In genomic region chr2:73256618-73256922, GRCh38 we compare ENCODE assay signal across 26 cellular contexts. TPM values are rescaled to one million over a fixed set of nuclear protein-coding genes. Genes with fewer than 3 reads are reported as not detected.
A peak's percentile ranks its signal among the peaks of the same experiment; 100 is the strongest.
DNase-seq lines count a peak whose midpoint lies in the region; ATAC-seq and TF ChIP-seq lines count a peak whose summit lies in the region.
"Had no signal": no experiment of that assay in that cellular context is flagged by ENCODE, and none has a peak within 500 bp of the region (broad histone marks: within the 10 kb centered on the region; RNA-seq: fewer than 3 reads in every experiment).

No MANE protein-coding gene starts in this region.

- H3F3A ChIP-seq in SK-N-SH (replicated peaks; ENCODE audit: insufficient read depth) (no peaks in the 10 kb centered on the region), neural progenitor cell (ENCODE audit: low read depth) (peaks cover 19% of the 10 kb centered on the region)

- no peaks in the 10 kb centered on the region for H3K9me3 Mint-ChIP-seq in neural progenitor cell
- H3K9me3 Mint-ChIP-seq: activated naive CD4-positive, alpha-beta T cell treated with anti-CD3 and anti-CD28 coated beads, Interleukin-2, amount 50 U/mL, for 72 hours; activated T-helper 1 cell treated with anti-CD3 and anti-CD28 coated beads, Interleukin-12 subunit alpha, Interleukin-12 subunit beta, Interleukin-2, Interleukin-4 antibody, amounts not matched to agents 30 ng/mL and 10 ng/mL and 1 ng/mL, durations not matched to agents 14 hours and 24 hours and 36 hours; CD8-positive, alpha-beta memory T cell; mesothelial cell of epicardium; naive thymus-derived CD4-positive, alpha-beta T cell; T-helper 1 cell treated with Interleukin-12 subunit alpha and Interleukin-12 subunit beta and Interleukin-4 antibody, amounts not matched to agents 30 μg/mL and 1 μg/mL, for 36 hours had no signal

- H3K79me2 ChIP-seq in SK-N-SH (ENCODE audit: insufficient read depth) (no peaks in the 10 kb centered on the region), neural progenitor cell (ENCODE audit: low read depth) (no peaks in the 10 kb centered on the region)

- H3K4me3 ChIP-seq in SK-N-SH (ENCODE audit: low read depth in 2 of 2, low read length in 1 of 2) (no peak overlapping the region), Panc1 (ENCODE audit: low read depth in 2 of 2, low read length in 2 of 2) (no peak overlapping the region), neural progenitor cell (no peak overlapping the region), heart left ventricle (no peak overlapping the region)
- H3K4me3 ChIP-seq: gastroesophageal sphincter, left ventricle myocardium inferior, SJCRH30, skin epidermis, upper lobe of right lung had no signal

- H4K20me1 ChIP-seq in SK-N-SH (ENCODE audit: insufficient read depth) (no peaks in the 10 kb centered on the region), neural progenitor cell (ENCODE audit: low read depth) (peaks cover 37% of the 10 kb centered on the region)

- TF ChIP-seq RAD21 in SK-N-SH (IDR thresholded peaks at IDR 0.05; ENCODE audit: low read length): no peak

- CTCF ChIA-PET in SK-N-SH (lab: Yijun Ruan, JAX) (interaction anchor here (1.1 to 1.3 kb wide), 2 partner anchors 36 to 44 kb away, joined by 3 read pairs; no protein-coding TSS in a partner anchor), Panc1 (lab: Charles Lee) (interaction anchor here (1.6 kb wide), 1 partner anchor 44 kb away, joined by 4 read pairs; no protein-coding TSS in a partner anchor)

- H3K4me2 ChIP-seq in SK-N-SH (no peak overlapping the region), neural progenitor cell (no peak overlapping the region)
- H3K4me2 ChIP-seq: KMS-11 had no signal

- no peaks in the 10 kb centered on the region for H3K9me2 ChIP-seq in SK-N-SH

- H3K27ac Mint-ChIP-seq in neural progenitor cell: no peak overlapping the region
- H3K27ac Mint-ChIP-seq: activated T-helper 1 cell treated with anti-CD3 and anti-CD28 coated beads, Interleukin-12 subunit alpha, Interleukin-12 subunit beta, Interleukin-2, Interleukin-4 antibody, amounts not matched to agents 30 ng/mL and 10 ng/mL and 1 ng/mL, durations not matched to agents 14 hours and 24 hours and 36 hours; mesothelial cell of epicardium; T-helper 1 cell treated with Interleukin-12 subunit alpha and Interleukin-12 subunit beta and Interleukin-4 antibody, amounts not matched to agents 30 μg/mL and 1 μg/mL, for 36 hours had no signal

- H3K27me3 ChIP-seq in SK-N-SH (ENCODE audit: insufficient read depth) (no peaks in the 10 kb centered on the region), Panc1 (ENCODE audit: control insufficient read depth, insufficient read depth, low read length) (no peaks in the 10 kb centered on the region), neural progenitor cell (no peaks in the 10 kb centered on the region), heart left ventricle (no peaks in the 10 kb centered on the region)
- H3K27me3 ChIP-seq: gastroesophageal sphincter, SJCRH30, upper lobe of right lung had no signal

- no peak for TF ChIP-seq POLR2A in heart left ventricle (IDR thresholded peaks at IDR 0.05)

- 0% methylated on average over 1 of the region's 1 CpG for WGBS in SK-N-SH (ENCODE audit: low lambda C conversion rate)
- WGBS in heart left ventricle, 4 donors: 77 to 97% (median 84%) methylated on average over 1 of the region's 1 CpG

- ATAC-seq in SK-N-SH treated with all-trans-retinoic acid at 6 μM for 48 hours: peak; percentile 13
- ATAC-seq in Panc1: 0 out of 2 replicates have a peak, but pooled peaks have one; percentile 3
- no peak for ATAC-seq in heart left ventricle
- ATAC-seq: gastroesophageal sphincter; naive thymus-derived CD4-positive, alpha-beta T cell; upper lobe of right lung had no signal

- H3K4me1 ChIP-seq in SK-N-SH (ENCODE audit: control insufficient read depth in 1 of 2, insufficient read depth in 2 of 2, low read depth in 1 of 2, low read length in 1 of 2): no peaks in the 10 kb centered on the region
- H3K4me1 ChIP-seq in Panc1 (ENCODE audit: control insufficient read depth, insufficient read depth, low read length): no peaks in the 10 kb centered on the region
- H3K4me1 ChIP-seq in neural progenitor cell: peaks cover 10% of the 10 kb centered on the region
- no peaks in the 10 kb centered on the region for H3K4me1 ChIP-seq in heart left ventricle
- H3K4me1 ChIP-seq: gastroesophageal sphincter, left ventricle myocardium inferior, SJCRH30, upper lobe of right lung had no signal

- POLR2A ChIA-PET in SK-N-SH (lab: Yijun Ruan, JAX): interaction anchor here (1.1 to 1.5 kb wide), 3 partner anchors 12 to 22 kb away, joined by 6 to 8 read pairs (median 6); partner anchors contain the start of genes CCT7 and PRADC1
- POLR2A ChIA-PET in Panc1 (lab: Charles Lee): no interaction called here

- H3K4me1 Mint-ChIP-seq in neural progenitor cell: no peaks in the 10 kb centered on the region
- H3K4me1 Mint-ChIP-seq: mesothelial cell of epicardium had no signal

- H3K27ac ChIP-seq in SK-N-SH (ENCODE audit: low read depth in 2 of 2, low read length in 1 of 2) (no peak overlapping the region), Panc1 (ENCODE audit: low read length) (no peak overlapping the region), neural progenitor cell (no peak overlapping the region), heart left ventricle (no peak overlapping the region)
- H3K27ac ChIP-seq: gastroesophageal sphincter, KMS-11, left ventricle myocardium inferior, SJCRH30, skin epidermis, upper lobe of right lung had no signal

- peaks cover 13% of the 10 kb centered on the region for H3K36me3 Mint-ChIP-seq in neural progenitor cell

- no TSS peak for BruUV-seq in Panc1 (replicated peaks; lab: Mats Ljungman, UMichigan)

- H3K4me3 Mint-ChIP-seq in neural progenitor cell: no peak overlapping the region
- H3K4me3 Mint-ChIP-seq: activated T-helper 1 cell treated with anti-CD3 and anti-CD28 coated beads, Interleukin-12 subunit alpha, Interleukin-12 subunit beta, Interleukin-2, Interleukin-4 antibody, amounts not matched to agents 30 ng/mL and 10 ng/mL and 1 ng/mL, durations not matched to agents 14 hours and 24 hours and 36 hours; CD8-positive, alpha-beta memory T cell; mesothelial cell of epicardium; naive thymus-derived CD4-positive, alpha-beta T cell; T-helper 1 cell treated with Interleukin-12 subunit alpha and Interleukin-12 subunit beta and Interleukin-4 antibody, amounts not matched to agents 30 μg/mL and 1 μg/mL, for 36 hours had no signal

- no peak overlapping the region for H2AFZ ChIP-seq in SK-N-SH (ENCODE audit: low read depth)
- no peak overlapping the region for H2AFZ ChIP-seq in neural progenitor cell (replicated peaks)

- H3K36me3 ChIP-seq in SK-N-SH (replicated peaks in 1 of 2; ENCODE audit: control insufficient read depth in 1 of 2, insufficient read depth in 2 of 2, low read length in 1 of 2) (peaks cover 4 to 28% of the 10 kb centered on the region in 2 experiments), Panc1 (ENCODE audit: control insufficient read depth, insufficient read depth, low read length) (peaks cover 7% of the 10 kb centered on the region), neural progenitor cell (no peaks in the 10 kb centered on the region), heart left ventricle (peaks cover 0 to 40% (median 34%) of the 10 kb centered on the region in 9 donors)

- no peak for TF ChIP-seq EP300 in SK-N-SH (IDR thresholded peaks at IDR 0.05; ENCODE audit: borderline replicate concordance in 1 of 2, low read depth in 1 of 2, low read length in 1 of 2)

- no peaks in the 10 kb centered on the region for H3K27me3 Mint-ChIP-seq in neural progenitor cell (ENCODE audit: insufficient read depth, low read depth)
- H3K27me3 Mint-ChIP-seq: naive thymus-derived CD4-positive, alpha-beta T cell had no signal

- intact Hi-C loops in Panc1 (cut with micrococcal nuclease; ENCODE audit: unreplicated experiment): no loop called here
- intact Hi-C loops in heart left ventricle (cut with DNase I): no loop called here

- H3K9me3 ChIP-seq in SK-N-SH: no peaks in the 10 kb centered on the region
- no peaks in the 10 kb centered on the region for H3K9me3 ChIP-seq in Panc1 (ENCODE audit: control insufficient read depth, insufficient read depth, low read depth, low read length)
- H3K9me3 ChIP-seq in neural progenitor cell (ENCODE audit: low read depth): no peaks in the 10 kb centered on the region
- no peaks in the 10 kb centered on the region for H3K9me3 ChIP-seq in heart left ventricle
- H3K9me3 ChIP-seq: gastroesophageal sphincter, left ventricle myocardium inferior, SJCRH30, upper lobe of right lung had no signal

- no peak overlapping the region for H3K9ac ChIP-seq in SK-N-SH
- H3K9ac ChIP-seq in neural progenitor cell: no peak overlapping the region
- H3K9ac ChIP-seq: KMS-11 had no signal

- DNase-seq in SK-N-SH (no peak), Panc1 (ENCODE audit: low read depth, low spot score) (no peak), neural progenitor cell (ENCODE audit: low spot score) (peak; percentile 12), heart left ventricle (no peak), hippocampal formation (lab: John Stamatoyannopoulos, UW) (no peak)
- DNase-seq: 8988T; activated CD4-positive, alpha-beta T cell treated with anti-CD3 and anti-CD28 coated beads for 48 hours; anterior cingulate cortex; CD8-positive, alpha-beta memory T cell; cortex of kidney; left ventricle myocardium inferior; naive thymus-derived CD4-positive, alpha-beta T cell; NCI-H1694; NCI-H2171 treated with DMSO at 0.1 percent for 48 hours; NCI-H524 treated with DMSO at 0.1 percent for 48 hours; SJCRH30 had no signal

- TF ChIP-seq CTCF in SK-N-SH (IDR thresholded peaks at IDR 0.05) (no peak), Panc1 (IDR thresholded peaks at IDR 0.05) (no peak), neural progenitor cell (IDR thresholded peaks at IDR 0.05) (no peak), heart left ventricle (IDR thresholded peaks at IDR 0.05) (no peak)

- in situ Hi-C loops in Panc1 (cut with HindIII; ENCODE audit: low pct_unique_long_range_greater_than_20kb, low sequenced_read_pairs): no loop called here

RNA-seq across cellular contexts. Expression of gene CCT7, which starts 22.5 kb away (rescaled TPM):
- polyA plus RNA-seq in SK-N-SH (2012; rRNA removed) (369 and 405 TPM in 2 replicates), heart left ventricle (100 to 1,000 TPM; 261 to 328 TPM)
- polyA plus RNA-seq in SK-N-SH (2012; cell fraction: cytosol; rRNA removed): 361 and 401 TPM in 2 replicates
- 236 TPM in 2 replicates for polyA plus RNA-seq in SK-N-SH (2012; cell fraction: nucleus; rRNA removed)
- total RNA-seq in Panc1 (2021; ENCODE audit: unreplicated experiment) (426 TPM), neural progenitor cell (ENCODE audit: low replicate concordance) (365 and 456 TPM in 2 replicates), heart left ventricle (100 to 1,000 TPM; 156 to 234 (median 198) TPM)
- polyA plus RNA-seq in Panc1 (2012; ENCODE audit: insufficient read length): 330 TPM

RNA-seq across cellular contexts. Expression of gene PRADC1, which starts 23.5 kb away (rescaled TPM):
- polyA plus RNA-seq in SK-N-SH (2012; rRNA removed) (8.5 and 9.6 TPM in 2 replicates), heart left ventricle (100 to 1,000 TPM in 1 of 2 donors, 10 to 100 TPM in 1; 90.8 to 155 TPM)
- 5.1 and 7.9 TPM in 2 replicates for polyA plus RNA-seq in SK-N-SH (2012; cell fraction: cytosol; rRNA removed)
- polyA plus RNA-seq in SK-N-SH (2012; cell fraction: nucleus; rRNA removed): 3.3 and 3.7 TPM in 2 replicates
- total RNA-seq in Panc1 (2021; ENCODE audit: unreplicated experiment) (18.6 TPM), neural progenitor cell (ENCODE audit: low replicate concordance) (3.9 and 8.2 TPM in 2 replicates), heart left ventricle (100 to 1,000 TPM in 2 of 9 donors, 10 to 100 TPM in 7; 57.2 to 153 (median 85.1) TPM)
- 12.1 TPM for polyA plus RNA-seq in Panc1 (2012; ENCODE audit: insufficient read length)

RNA-seq across cellular contexts. Expression of gene FBXO41, which starts 27.7 kb away (rescaled TPM):
- polyA plus RNA-seq in SK-N-SH (2012; rRNA removed) (3.1 and 3.5 TPM in 2 replicates), heart left ventricle (under 1 TPM; 0.21 to 0.42 TPM)
- polyA plus RNA-seq in SK-N-SH (2012; cell fraction: cytosol; rRNA removed): 1.2 and 1.7 TPM in 2 replicates
- polyA plus RNA-seq in SK-N-SH (2012; cell fraction: nucleus; rRNA removed): 11.0 and 11.4 TPM in 2 replicates
- total RNA-seq in Panc1 (2021; ENCODE audit: unreplicated experiment) (6.5 TPM), neural progenitor cell (ENCODE audit: low replicate concordance) (1.5 and 6.3 TPM in 2 replicates), heart left ventricle (1 to 10 TPM in 4 of 9 donors, under 1 TPM in 5; 0.23 to 3.6 (median 0.81) TPM)
- polyA plus RNA-seq in Panc1 (2012; ENCODE audit: insufficient read length): 7.4 TPM

RNA-seq across cellular contexts. Expression of gene EGR4, which starts 36.8 kb away (rescaled TPM):
- polyA plus RNA-seq in SK-N-SH (2012; rRNA removed) (0.02 TPM in 1 of 2 replicates, not detected in the other), heart left ventricle (not detected)
- polyA plus RNA-seq in SK-N-SH (2012; cell fraction: cytosol; rRNA removed): 0.01 TPM in 1 of 2 replicates, not detected in the other
- polyA plus RNA-seq in SK-N-SH (2012; cell fraction: nucleus; rRNA removed): 0.05 TPM in 1 of 2 replicates, not detected in the other
- total RNA-seq in Panc1 (2021; ENCODE audit: unreplicated experiment) (0.08 TPM), neural progenitor cell (ENCODE audit: low replicate concordance) (0.40 TPM in 1 of 2 replicates, not detected in the other), heart left ventricle (not detected)
- 0.42 TPM for polyA plus RNA-seq in Panc1 (2012; ENCODE audit: insufficient read length)
- total RNA-seq: gastroesophageal sphincter, left ventricle myocardium inferior, omental fat pad, SJCRH30, upper lobe of right lung had no signal
- polyA plus RNA-seq: CD8-positive, alpha-beta memory T cell; naive thymus-derived CD4-positive, alpha-beta T cell had no signal

RNA-seq across cellular contexts. Expression of gene SMYD5, which starts 42.5 kb away (rescaled TPM):
- polyA plus RNA-seq in SK-N-SH (2012; rRNA removed) (21.4 and 22.2 TPM in 2 replicates), heart left ventricle (10 to 100 TPM; 14.4 to 29.2 TPM)
- polyA plus RNA-seq in SK-N-SH (2012; cell fraction: cytosol; rRNA removed): 12.1 and 16.2 TPM in 2 replicates
- 63.9 and 65.0 TPM in 2 replicates for polyA plus RNA-seq in SK-N-SH (2012; cell fraction: nucleus; rRNA removed)
- total RNA-seq in Panc1 (2021; ENCODE audit: unreplicated experiment) (37.6 TPM), neural progenitor cell (ENCODE audit: low replicate concordance) (21.0 and 31.4 TPM in 2 replicates), heart left ventricle (10 to 100 TPM; 14.0 to 26.8 (median 20.0) TPM)
- polyA plus RNA-seq in Panc1 (2012; ENCODE audit: insufficient read length): 31.5 TPM

Comparison
In these comparisons a context has a peak if more than half of its experiments do, and no peak if none do; other contexts are left out.
1. ATAC-seq: peak in SK-N-SH treated with all-trans-retinoic acid at 6 μM for 48 hours (single experiment) and Panc1 (single experiment); none in heart left ventricle (0 of 4).